In genomic region chr10:102394801-102395676, GRCh38 we compare ENCODE assay signal across 1 cellular context.
TF ChIP-seq lines count a peak whose summit lies in the region.

No MANE protein-coding gene starts in this region.

TF ChIP-seq in K562, 482 proteins besides CTCF, POLR2A, EP300 and RAD21 (continued from another document):
- TF ChIP-seq MGA (IDR thresholded peaks at IDR 0.05) (peak; percentile 4; the same call in 1 of the 2 replicates), ZNF644 (tag; IDR thresholded peaks at IDR 0.05; ENCODE audit: low read depth) (no peak), PRMT5 (CRISPR knock-in tag; IDR thresholded peaks at IDR 0.05) (no peak), CREM (IDR thresholded peaks at IDR 0.05; ENCODE audit: low read depth) (peak; percentile 87), RNF2 (IDR thresholded peaks at IDR 0.05) (no peak), NCOA4 (IDR thresholded peaks at IDR 0.05; ENCODE audit: partially characterized antibody) (no peak), HMBOX1 (IDR thresholded peaks at IDR 0.05) (no peak), ZKSCAN1 (IDR thresholded peaks at IDR 0.05; ENCODE audit: low read depth, low read length) (no peak), ARNT (IDR thresholded peaks at IDR 0.05) (no peak), ATF6 (CRISPR knock-in tag; IDR thresholded peaks at IDR 0.05) (no peak), ZNF436 (CRISPR knock-in tag; IDR thresholded peaks at IDR 0.05) (no peak), FOXP1 (CRISPR knock-in tag; IDR thresholded peaks at IDR 0.05) (no peak), BMI1 (IDR thresholded peaks at IDR 0.05; ENCODE audit: low read length) (no peak), ZNF75A (CRISPR knock-in tag; IDR thresholded peaks at IDR 0.05) (no peak), MAFF (IDR thresholded peaks at IDR 0.05; ENCODE audit: low read length) (no peak), STAT5A (IDR thresholded peaks at IDR 0.05; ENCODE audit: borderline replicate concordance, low read length) (no peak), SP1 (CRISPR knock-in tag; IDR thresholded peaks at IDR 0.05) (peak; percentile 98), ZBTB34 (CRISPR knock-in tag; IDR thresholded peaks at IDR 0.05) (no peak), HLTF (IDR thresholded peaks at IDR 0.05) (no peak), KAT2B (IDR thresholded peaks at IDR 0.05; ENCODE audit: low read depth, low read length) (no peak), KLF1 (tag; IDR thresholded peaks at IDR 0.05) (no peak), NFE2 (IDR thresholded peaks at IDR 0.05; ENCODE audit: low read depth) (no peak), ZNF445 (CRISPR knock-in tag; IDR thresholded peaks at IDR 0.05; ENCODE audit: low read depth) (no peak), SIN3A (IDR thresholded peaks at IDR 0.05; ENCODE audit: borderline replicate concordance in 2 of 2, control insufficient read depth in 1 of 2, low read depth in 2 of 2, low read length in 2 of 2) (no peak), CUX1 (CRISPR knock-in tag; IDR thresholded peaks at IDR 0.05) (no peak), ZNF384 (IDR thresholded peaks at IDR 0.05; ENCODE audit: low read depth, low read length) (no peak), CREB1 (IDR thresholded peaks at IDR 0.05) (peak; percentile 83), CREB1 (CRISPR knock-in tag; IDR thresholded peaks at IDR 0.05) (peak; percentile 82), NR2C2 (CRISPR knock-in tag; IDR thresholded peaks at IDR 0.05) (peak; percentile 56; the same call in 1 of the 2 replicates), NR2C2 (tag; IDR thresholded peaks at IDR 0.05) (no peak), KDM5B (IDR thresholded peaks at IDR 0.05; ENCODE audit: insufficient replicate concordance, low read depth, low read length) (no peak), PHTF2 (CRISPR knock-in tag; IDR thresholded peaks at IDR 0.05) (no peak)
